ENCODE assay signal across 12 cellular contexts in the genomic region with DNA sequence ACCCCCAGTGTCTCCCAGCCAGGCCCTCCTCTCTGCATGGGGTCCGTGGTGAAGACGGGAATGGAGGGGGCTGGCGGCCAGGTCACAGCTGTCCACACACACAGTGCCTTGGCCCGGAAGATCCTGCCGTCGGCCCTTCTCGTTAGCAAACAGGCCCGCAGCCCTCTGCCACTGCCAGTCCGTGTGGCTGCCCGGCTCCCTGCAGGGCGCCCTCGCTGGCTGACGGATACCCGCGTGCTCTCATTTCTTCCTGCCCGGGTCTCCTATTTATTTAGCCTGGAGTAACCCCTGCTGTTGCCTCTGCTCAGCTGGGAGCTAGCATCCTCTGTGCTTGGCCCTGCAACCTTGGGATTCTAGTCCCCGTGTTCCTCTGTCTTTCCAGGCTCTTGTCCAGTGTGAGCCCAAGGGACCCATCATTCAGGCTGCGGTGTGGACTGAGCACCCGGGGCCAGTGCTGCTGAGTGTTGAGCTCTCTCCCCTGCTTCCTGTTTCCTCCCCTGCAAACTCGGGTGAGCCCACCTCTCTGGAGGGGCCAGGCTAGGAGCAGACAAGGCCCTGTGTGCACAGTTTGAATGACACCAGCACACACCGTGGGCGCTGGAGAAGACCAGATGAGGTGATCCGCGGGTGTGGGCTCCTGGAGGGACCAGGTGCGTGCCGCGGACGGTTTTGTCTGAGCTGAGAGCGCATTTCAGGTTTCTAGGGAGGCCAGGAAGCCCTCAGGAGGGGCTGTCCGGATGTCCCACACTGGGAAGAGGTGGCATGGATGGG. TPM values are rescaled to one million over a fixed set of nuclear protein-coding genes. Genes with fewer than 3 reads are reported as not detected.
DNase-seq lines count a peak whose midpoint lies in the region; ATAC-seq, FAIRE-seq and TF ChIP-seq lines count a peak whose summit lies in the region.
"Had no signal": no experiment of that assay in that cellular context is flagged by ENCODE, and none has a peak within 500 bp of the region (broad histone marks: within the 10 kb centered on the region; RNA-seq: fewer than 3 reads in every experiment).

No MANE protein-coding gene starts in this region.

- 74% methylated on average over 9 of the region's 30 CpGs; no CpG with 5 or more reads in 1 of the 2 donors for WGBS in gastroesophageal sphincter (ENCODE audit: low coverage in 1 of 2), 2 donors
- WGBS in pancreas, 2 donors: 29 to 35% methylated on average over 30 of the region's 30 CpGs

- H3K4me1 ChIP-seq in BLaER1 (peaks cover 55% of the 10 kb centered on the region), gastroesophageal sphincter (peaks cover 0 to 32% (median 0%) of the 10 kb centered on the region in 3 donors), pancreas (no peaks in the 10 kb centered on the region)

- no peak for FAIRE-seq in pancreas (lab: Jason Lieb, UNC)
- FAIRE-seq: keratinocyte had no signal

- H4K20me1 ChIP-seq in BLaER1: no peaks in the 10 kb centered on the region

- H3K4me3 ChIP-seq in BLaER1 (no peak overlapping the region), gastroesophageal sphincter (no peak overlapping the region), pancreas (no peak overlapping the region)

- peak overlapping the region; percentile 72 for H3K27ac ChIP-seq in BLaER1
- H3K27ac ChIP-seq in gastroesophageal sphincter: peak overlapping the region in 1 of 4 donors; percentile 38
- H3K27ac ChIP-seq in pancreas: no peak overlapping the region

- DNase-seq in M059J (ENCODE audit: low read depth) (peak; percentile 22), pancreas (peak in 5 of 6 donors; percentile 15 to 67 (median 22)), mucosa of gallbladder (ENCODE audit: low spot score) (no peak), activated gamma-delta T cell (lab: John Stamatoyannopoulos, UW) (no peak), GM19238 (ENCODE audit: insufficient read length, low spot score) (no peak)
- DNase-seq: activated naive CD8-positive, alpha-beta T cell treated with anti-CD3 and anti-CD28 coated beads for 36 hours; NCI-H1105 had no signal

- peak overlapping the region; percentile 48 for H3K9ac ChIP-seq in BLaER1

- no peak for TF ChIP-seq CTCF in gastroesophageal sphincter (IDR thresholded peaks at IDR 0.05)
- no peak for TF ChIP-seq CTCF in pancreas (IDR thresholded peaks at IDR 0.05)

- H3K9me3 ChIP-seq in BLaER1 (no peaks in the 10 kb centered on the region), gastroesophageal sphincter (no peaks in the 10 kb centered on the region), pancreas (no peaks in the 10 kb centered on the region)

- ATAC-seq in gastroesophageal sphincter (peak; percentile 57), pancreas (peak in 3 of 4 donors; percentile 26 to 50 (median 40)), GM18498 (IDR thresholded peaks at IDR 0.05; ENCODE audit: unreplicated experiment) (no peak)

- no peak for TF ChIP-seq EP300 in gastroesophageal sphincter (IDR thresholded peaks at IDR 0.05)

- H3K36me3 ChIP-seq in BLaER1: no peaks in the 10 kb centered on the region
- H3K36me3 ChIP-seq in gastroesophageal sphincter: no peaks in the 10 kb centered on the region
- no peaks in the 10 kb centered on the region for H3K36me3 ChIP-seq in pancreas

- H3K27me3 ChIP-seq in BLaER1: 0 out of 2 replicates have a peak, but pooled peaks cover 3% of the 10 kb centered on the region
- peaks cover 34% of the 10 kb centered on the region for H3K27me3 ChIP-seq in gastroesophageal sphincter
- peaks cover 0 to 5% (median 0%) of the 10 kb centered on the region in 4 donors for H3K27me3 ChIP-seq in pancreas

- intact Hi-C loops in pancreas (cut with DNase I): loop anchor here in 1 of 3 donors (10.0 kb wide), 1 partner anchor 146 kb away; a partner anchor contains a TSS

- peak overlapping the region; percentile 87 for H3K4me2 ChIP-seq in BLaER1

- TF ChIP-seq POLR2A in gastroesophageal sphincter (IDR thresholded peaks at IDR 0.05): no peak

RNA-seq across cellular contexts. Expression of a gene that starts 14.6 kb away (rescaled TPM):
- not detected in 2 replicates for total RNA-seq in M059J (2014; rRNA removed; shearing (Covaris generic))
- total RNA-seq in gastroesophageal sphincter (not detected), pancreas (10 to 100 TPM; 17.0 to 91.5 (median 64.8) TPM), mucosa of gallbladder (37.1 TPM)
- polyA plus RNA-seq in pancreas: not detected
- total RNA-seq: pulmonary artery endothelial cell had no signal
- polyA plus RNA-seq: keratinocyte had no signal

RNA-seq across cellular contexts. Expression of a gene that starts 43.1 kb away (rescaled TPM):
- 21.6 and 36.2 TPM in 2 replicates for total RNA-seq in M059J (2014; rRNA removed; shearing (Covaris generic))
- total RNA-seq in gastroesophageal sphincter: 10 to 100 TPM; 16.4 to 30.2 (median 24.8) TPM
- 10 to 100 TPM; 14.0 to 20.2 (median 15.9) TPM for total RNA-seq in pancreas
- polyA plus RNA-seq in pancreas: 10 to 100 TPM; 18.0 to 26.1 TPM
- 27.5 TPM for total RNA-seq in mucosa of gallbladder

Comparison
In these comparisons a context has a peak if more than half of its experiments do, and no peak if none do; other contexts are left out.
1. DNase-seq: peak in M059J (single experiment) and pancreas (5 of 6); none in mucosa of gallbladder (single experiment), activated gamma-delta T cell (single experiment) and GM19238 (single experiment).
2. RNA of a gene that starts 14.6 kb away (total RNA-seq): 17.0 to 91.5 TPM in pancreas and 37.1 TPM in mucosa of gallbladder (single experiment); not detected in M059J and not detected in gastroesophageal sphincter; every median in the first group is over 10 times any median in the second.